8 cellular contexts compared by ENCODE assay signal in the genomic region with DNA sequence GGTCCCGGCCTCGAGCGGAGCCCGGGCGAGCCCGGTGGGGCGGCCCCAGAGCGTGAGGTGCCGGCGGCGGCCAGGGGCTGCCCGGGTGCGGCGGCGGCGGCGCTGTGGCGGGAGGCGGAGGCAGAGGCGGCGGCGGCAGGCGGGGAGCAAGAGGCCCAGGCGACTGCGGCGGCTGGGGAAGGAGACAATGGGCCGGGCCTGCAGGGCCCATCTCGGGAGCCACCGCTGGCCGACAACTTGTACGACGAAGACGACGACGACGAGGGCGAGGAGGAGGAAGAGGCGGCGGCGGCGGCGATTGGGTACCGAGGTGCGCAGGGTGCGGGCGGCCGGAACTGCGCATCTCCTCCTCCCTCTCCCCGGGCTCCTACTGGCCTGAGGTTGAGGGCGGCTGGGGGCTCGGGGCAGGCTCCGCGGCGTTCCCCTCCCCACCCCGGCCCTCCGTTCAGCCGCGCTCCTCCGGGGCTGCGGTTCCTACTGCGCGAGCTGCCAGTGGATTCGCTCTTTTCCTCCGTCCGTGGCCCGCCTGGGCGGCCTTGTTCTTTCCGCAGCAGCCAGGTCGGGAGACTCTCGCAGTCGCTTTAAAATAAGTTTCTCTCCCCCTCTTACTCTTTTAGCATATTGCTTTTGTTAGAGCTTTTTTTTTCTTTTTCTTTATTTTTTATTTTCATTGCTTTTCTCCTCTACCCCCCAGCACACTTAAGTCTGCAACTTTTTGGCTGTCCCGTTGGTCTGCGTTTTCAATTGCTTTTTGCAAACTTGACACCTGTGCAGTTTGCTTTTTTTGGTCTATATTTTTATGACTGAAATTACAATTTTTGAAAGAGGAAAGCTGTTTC. TPM values are rescaled to one million over a fixed set of nuclear protein-coding genes. Genes with fewer than 3 reads are reported as not detected.
DNase-seq lines count a peak whose midpoint lies in the region; ATAC-seq and TF ChIP-seq lines count a peak whose summit lies in the region.

No MANE protein-coding gene starts in this region.

- TF ChIP-seq CTCF in RWPE2 (IDR thresholded peaks at IDR 0.05; ENCODE audit: poor library complexity, severe bottlenecking) (peak; percentile 25), fibroblast of the aortic adventitia (IDR thresholded peaks at IDR 0.05; ENCODE audit: insufficient read depth, low read length) (no peak)

- peak overlapping the region; percentile 72 for H3K27ac ChIP-seq in RWPE2 (ENCODE audit: poor library complexity, severe bottlenecking)

- H3K4me3 ChIP-seq in RWPE2 (ENCODE audit: severe bottlenecking) (peak overlapping the region; percentile 89), fibroblast of the aortic adventitia (ENCODE audit: low read depth, low read length) (peak overlapping the region; percentile 81)

- H3K4me1 Mint-ChIP-seq in natural killer cell treated with Interleukin-12 subunit alpha and Interleukin-12 subunit beta and Interleukin-15 and Interleukin-18, amount 100 ng/mL, for 72 hours (ENCODE audit: low read depth in 2 of 2), result peaks cover 23 to 39% of the 10 kb centered on the region in 2 donors

- DNase-seq in DMS53 treated with DMSO at 0.1 percent for 48 hours (lab: John Stamatoyannopoulos, UW; ENCODE audit: unreplicated experiment), result peak; percentile 72
- peak; percentile 91 for DNase-seq in KBM-7
- peak; percentile 80 for DNase-seq in RWPE2 (ENCODE audit: low spot score)
- peak; percentile 72 for DNase-seq in activated effector memory CD4-positive, alpha-beta T cell treated with Interleukin-2 at 50 U/mL for 16 hours
- peak; percentile 64 for DNase-seq in fibroblast of the aortic adventitia (ENCODE audit: low read depth)
- DNase-seq in natural killer cell treated with Interleukin-12 subunit alpha and Interleukin-12 subunit beta and Interleukin-15 and Interleukin-18, amount 100 ng/mL, for 72 hours (ENCODE audit: low spot score), result peak; percentile 85
- DNase-seq in stimulated activated naive CD4-positive, alpha-beta T cell (lab: John Stamatoyannopoulos, UW), result peak; percentile 69 to 84 (median 73)

- ATAC-seq in GM21737 (IDR thresholded peaks at IDR 0.05; ENCODE audit: unreplicated experiment), result peak; percentile 54
- ATAC-seq in RWPE2 (ENCODE audit: low read depth), result peak; percentile 75
- peak; percentile 85 for ATAC-seq in natural killer cell treated with Interleukin-12 subunit alpha and Interleukin-12 subunit beta and Interleukin-15 and Interleukin-18, amount 100 ng/mL, for 72 hours

- no peaks in the 10 kb centered on the region for H3K27me3 Mint-ChIP-seq in natural killer cell treated with Interleukin-12 subunit alpha and Interleukin-12 subunit beta and Interleukin-15 and Interleukin-18, amount 100 ng/mL, for 72 hours

- in situ Hi-C loops in KBM-7 (cut with MboI; ENCODE audit: low pct_unique_long_range_greater_than_20kb, low sequenced_read_pairs), result no loop called here

- H3K36me3 ChIP-seq in RWPE2 (ENCODE audit: low read depth), result peaks cover 33% of the 10 kb centered on the region

- no peaks in the 10 kb centered on the region for H3K9me3 Mint-ChIP-seq in natural killer cell treated with Interleukin-12 subunit alpha and Interleukin-12 subunit beta and Interleukin-15 and Interleukin-18, amount 100 ng/mL, for 72 hours

- peak overlapping the region; percentile 82 to 87 for H3K27ac Mint-ChIP-seq in natural killer cell treated with Interleukin-12 subunit alpha and Interleukin-12 subunit beta and Interleukin-15 and Interleukin-18, amount 100 ng/mL, for 72 hours

- no peaks in the 10 kb centered on the region for H3K27me3 ChIP-seq in RWPE2 (ENCODE audit: insufficient read depth, poor library complexity, severe bottlenecking)

- no peaks in the 10 kb centered on the region for H3K9me3 ChIP-seq in RWPE2 (ENCODE audit: severe bottlenecking)

- peak overlapping the region; percentile 91 for H3K4me3 Mint-ChIP-seq in natural killer cell treated with Interleukin-12 subunit alpha and Interleukin-12 subunit beta and Interleukin-15 and Interleukin-18, amount 100 ng/mL, for 72 hours

- H3K4me1 ChIP-seq in RWPE2 (ENCODE audit: insufficient read depth, poor library complexity, severe bottlenecking), result peaks cover 2% of the 10 kb centered on the region

- H3K36me3 Mint-ChIP-seq in natural killer cell treated with Interleukin-12 subunit alpha and Interleukin-12 subunit beta and Interleukin-15 and Interleukin-18, amount 100 ng/mL, for 72 hours, result peaks cover 24% of the 10 kb centered on the region

RNA-seq across cellular contexts. Expression of a gene that starts 0.6 kb away (rescaled TPM):
- 19.4 and 20.4 TPM in 2 replicates for total RNA-seq in fibroblast of the aortic adventitia (ENCODE audit: low replicate concordance)
- 10 to 100 TPM; 15.6 to 23.2 TPM for total RNA-seq in natural killer cell treated with Interleukin-12 subunit alpha and Interleukin-12 subunit beta and Interleukin-15 and Interleukin-18, amount 100 ng/mL, for 72 hours

RNA-seq across cellular contexts. Expression of a gene that starts 47.1 kb away (rescaled TPM):
- 1.1 and 14.9 TPM in 2 replicates for total RNA-seq in fibroblast of the aortic adventitia (ENCODE audit: low replicate concordance)
- total RNA-seq in natural killer cell treated with Interleukin-12 subunit alpha and Interleukin-12 subunit beta and Interleukin-15 and Interleukin-18, amount 100 ng/mL, for 72 hours, result 1 to 10 TPM in 1 of 2 donors, under 1 TPM in 1; 0.24 to 2.3 TPM

Comparison
In these comparisons a context has a peak if more than half of its experiments do, and no peak if none do; other contexts are left out.
1. Peak in every context shown above with its lines: DNase-seq, ATAC-seq, H3K4me3 ChIP-seq and H3K27ac ChIP-seq.